In the genomic region with DNA sequence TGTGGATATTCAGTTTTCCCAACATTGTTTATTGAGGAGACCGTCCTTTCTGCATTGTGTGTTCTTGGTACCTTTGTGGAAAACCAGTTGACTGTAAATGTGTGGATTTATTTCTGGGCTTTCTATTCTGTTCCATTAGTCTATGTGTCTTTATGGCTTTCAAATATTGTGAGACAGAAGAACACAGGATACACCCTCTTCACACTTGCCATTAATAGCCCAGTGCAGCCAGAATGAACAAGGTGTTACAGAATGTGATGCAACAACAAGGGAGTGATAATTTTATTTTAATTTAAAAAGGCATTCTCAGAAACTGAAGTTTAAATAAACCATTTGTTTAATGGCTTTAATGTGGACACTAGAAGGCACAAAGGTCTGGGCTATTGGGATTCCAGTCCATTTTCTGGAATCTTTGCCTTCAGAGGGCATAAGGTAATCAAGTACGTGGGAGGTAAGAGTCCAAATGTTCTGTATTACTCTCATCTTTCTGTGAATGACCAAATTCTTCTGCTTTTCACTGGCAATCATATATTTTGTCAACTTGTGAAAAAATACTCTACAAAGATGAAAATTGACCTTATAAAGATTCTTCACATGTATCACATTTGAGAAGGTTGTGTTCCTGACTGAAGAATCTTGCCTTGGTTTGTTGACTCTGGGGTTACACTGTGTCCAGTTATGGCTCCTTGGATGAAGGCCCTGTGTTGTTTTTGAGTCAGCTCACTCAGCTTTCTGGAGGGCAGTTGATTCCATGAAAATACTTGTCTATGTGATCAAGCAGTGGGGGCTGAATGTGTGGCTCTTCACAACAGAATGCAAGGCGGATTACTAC, we compare ENCODE assay signal across 15 cellular contexts.
"Had no signal": no experiment of that assay in that cellular context is flagged by ENCODE, and none has a peak within 500 bp of the region (broad histone marks: within the 10 kb centered on the region; RNA-seq: fewer than 3 reads in every experiment).

No MANE protein-coding gene starts in this region.

- H3K9me3 Mint-ChIP-seq: activated B cell treated with CpG ODN at 0.5 μM for 24 hours; activated CD4-positive, alpha-beta T cell treated with anti-CD3 and anti-CD28 coated beads, Interleukin-2, amount 10 ng/mL, durations not matched to agents 24 days and 14 days; nephron; T-helper 1 cell treated with Interleukin-12 subunit alpha and Interleukin-12 subunit beta and Interleukin-4 antibody, amounts not matched to agents 30 μg/mL and 1 μg/mL, for 36 hours had no signal

- H3K4me3 ChIP-seq: body of pancreas, dorsolateral prefrontal cortex, skin epidermis, upper lobe of right lung had no signal

- H3K9me3 ChIP-seq: body of pancreas, upper lobe of right lung had no signal

- H3K4me3 Mint-ChIP-seq: activated B cell treated with CpG ODN at 0.5 μM for 24 hours; activated CD4-positive, alpha-beta T cell treated with anti-CD3 and anti-CD28 coated beads, Interleukin-2, amount 10 ng/mL, durations not matched to agents 24 days and 14 days; activated naive CD4-positive, alpha-beta T cell treated with anti-CD3 and anti-CD28 coated beads for 36 hours; activated T-helper 17 cell treated with anti-CD3 and anti-CD28 coated beads, Interleukin-2, amount 50 U/mL, for 72 hours; nephron; T-helper 1 cell treated with Interleukin-12 subunit alpha and Interleukin-12 subunit beta and Interleukin-4 antibody, amounts not matched to agents 30 μg/mL and 1 μg/mL, for 36 hours had no signal

- DNase-seq: activated B cell treated with CpG ODN at 0.5 μM for 24 hours; activated CD4-positive, alpha-beta T cell treated with anti-CD3 and anti-CD28 coated beads, Interleukin-2, amount 10 ng/mL, durations not matched to agents 24 days and 14 days; activated naive CD4-positive, alpha-beta T cell treated with anti-CD3 and anti-CD28 coated beads for 36 hours; body of pancreas; dorsolateral prefrontal cortex; foreskin keratinocyte; head of caudate nucleus; left colon; mesenchymal stem cell; upper lobe of right lung had no signal

- H3K27ac ChIP-seq: body of pancreas, dorsolateral prefrontal cortex, foreskin keratinocyte, skin epidermis, upper lobe of right lung had no signal

- H3K27me3 Mint-ChIP-seq: activated B cell treated with CpG ODN at 0.5 μM for 24 hours; activated CD4-positive, alpha-beta T cell treated with anti-CD3 and anti-CD28 coated beads, Interleukin-2, amount 10 ng/mL, durations not matched to agents 24 days and 14 days; activated T-helper 17 cell treated with anti-CD3 and anti-CD28 coated beads, Interleukin-2, amount 50 U/mL, for 72 hours had no signal

- H3K4me1 ChIP-seq: foreskin keratinocyte, upper lobe of right lung had no signal

- H3K27me3 ChIP-seq: body of pancreas, dorsolateral prefrontal cortex, foreskin keratinocyte, upper lobe of right lung had no signal

- ATAC-seq: activated T-helper 17 cell treated with anti-CD3 and anti-CD28 coated beads, Interleukin-2, amount 50 U/mL, for 72 hours; body of pancreas; foreskin keratinocyte; left colon; SK-N-SH treated with all-trans-retinoic acid at 6 μM for 48 hours; upper lobe of right lung had no signal

- H3K4me1 Mint-ChIP-seq: activated B cell treated with CpG ODN at 0.5 μM for 24 hours; activated CD4-positive, alpha-beta T cell treated with anti-CD3 and anti-CD28 coated beads, Interleukin-2, amount 10 ng/mL, durations not matched to agents 24 days and 14 days; activated T-helper 17 cell treated with anti-CD3 and anti-CD28 coated beads, Interleukin-2, amount 50 U/mL, for 72 hours had no signal

- H3K27ac Mint-ChIP-seq: activated B cell treated with CpG ODN at 0.5 μM for 24 hours; activated CD4-positive, alpha-beta T cell treated with anti-CD3 and anti-CD28 coated beads, Interleukin-2, amount 10 ng/mL, durations not matched to agents 24 days and 14 days; activated naive CD4-positive, alpha-beta T cell treated with anti-CD3 and anti-CD28 coated beads for 36 hours; activated T-helper 17 cell treated with anti-CD3 and anti-CD28 coated beads, Interleukin-2, amount 50 U/mL, for 72 hours; nephron; T-helper 1 cell treated with Interleukin-12 subunit alpha and Interleukin-12 subunit beta and Interleukin-4 antibody, amounts not matched to agents 30 μg/mL and 1 μg/mL, for 36 hours had no signal

- H3K36me3 ChIP-seq: upper lobe of right lung had no signal
